Comparison of ENCODE assay signal across 14 cellular contexts in genomic region chr9:37788328-37788727, GRCh38.
"Had no signal": no experiment of that assay in that cellular context is flagged by ENCODE, and none has a peak within 500 bp of the region (broad histone marks: within the 10 kb centered on the region; RNA-seq: fewer than 3 reads in every experiment).

No MANE protein-coding gene starts in this region.

- H3K27me3 Mint-ChIP-seq: central memory CD8-positive, alpha-beta T cell had no signal

- H3K4me1 ChIP-seq: prostate gland had no signal

- H3K27ac ChIP-seq: brain microvascular endothelial cell, coronary artery, prostate gland, thoracic aorta had no signal

- ATAC-seq: esophagus mucosa; naive thymus-derived CD4-positive, alpha-beta T cell; right cardiac atrium had no signal

- H3K9me3 ChIP-seq: prostate gland, thoracic aorta had no signal

- H3K4me3 ChIP-seq: coronary artery, prostate gland, smooth muscle cell, thoracic aorta had no signal

- H3K36me3 ChIP-seq: brain microvascular endothelial cell, prostate gland, thoracic aorta had no signal

- H3K9me3 Mint-ChIP-seq: central memory CD8-positive, alpha-beta T cell had no signal

- DNase-seq: activated naive CD4-positive, alpha-beta T cell treated with Interleukin-2 at 50 U/mL for 16 hours; anterior cingulate cortex; brain microvascular endothelial cell; islet precursor cell; naive thymus-derived CD4-positive, alpha-beta T cell; occipital lobe; right cardiac atrium; T-helper 2 cell had no signal

- H3K27me3 ChIP-seq: brain microvascular endothelial cell had no signal
